In the genomic region with DNA sequence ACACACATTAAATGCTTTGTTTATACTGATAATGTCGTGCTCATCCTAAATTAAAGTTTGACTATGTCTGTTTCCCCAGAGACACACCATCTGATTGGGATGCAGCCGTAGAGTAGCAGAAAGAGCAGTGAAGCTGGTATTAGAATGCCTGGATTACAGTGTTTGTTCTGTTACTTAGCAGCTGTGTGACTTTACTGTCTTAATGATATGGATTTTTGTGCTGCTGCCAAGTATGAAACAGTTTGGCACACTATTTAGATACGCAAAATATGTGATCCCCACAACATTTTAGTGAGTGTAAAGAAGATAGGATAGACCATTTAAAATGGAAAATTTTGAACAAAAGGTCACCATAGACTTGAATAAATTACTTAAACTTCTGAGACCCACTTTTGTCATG, we compare ENCODE assay signal across 13 cellular contexts. TPM values are rescaled to one million over a fixed set of nuclear protein-coding genes. Genes with fewer than 3 reads are reported as not detected.
DNase-seq lines count a peak whose midpoint lies in the region; ATAC-seq and TF ChIP-seq lines count a peak whose summit lies in the region.
"Had no signal": no experiment of that assay in that cellular context is flagged by ENCODE, and none has a peak within 500 bp of the region (broad histone marks: within the 10 kb centered on the region; RNA-seq: fewer than 3 reads in every experiment).

No MANE protein-coding gene starts in this region.

- H3K27ac ChIP-seq in BLaER1 treated with 17β-estradiol and CSF1 and Interleukin-3, amounts not matched to agents 10 nM and 100 nM: no peak overlapping the region; a peak in 1 of 22 replicates
- H3K27ac ChIP-seq in GM23338 (ENCODE audit: low read depth) (no peak overlapping the region), vagina (no peak overlapping the region)
- H3K27ac ChIP-seq: SJSA1 had no signal

- no peaks in the 10 kb centered on the region for H3K36me3 Mint-ChIP-seq in GM23338 (ENCODE audit: low read depth)
- H3K36me3 Mint-ChIP-seq in activated CD4-positive, alpha-beta memory T cell treated with anti-CD3 and anti-CD28 coated beads, Interleukin-2, amount 10 ng/mL, durations not matched to agents 7 days and 5 days (ENCODE audit: low read depth): peaks cover 3% of the 10 kb centered on the region
- H3K36me3 Mint-ChIP-seq: stimulated activated naive B cell treated with anti-CD40 and anti-IgM and Interleukin-4, amounts not matched to agents 10 μg/mL and 1 μg/mL and 100 μg/mL, for 72 hours had no signal

- H4K20me1 ChIP-seq in BLaER1 treated with 17β-estradiol and CSF1 and Interleukin-3, amounts not matched to agents 10 nM and 100 nM: no peaks in the 10 kb centered on the region; a peak in 1 of 22 replicates
- H4K20me1 ChIP-seq in GM23338 (replicated peaks; ENCODE audit: insufficient read depth): no peaks in the 10 kb centered on the region

- peaks cover 54 to 99% (median 97%) of the 10 kb centered on the region in 11 experiments for H3K27me3 ChIP-seq in BLaER1 treated with 17β-estradiol and CSF1 and Interleukin-3, amounts not matched to agents 10 nM and 100 nM
- H3K27me3 ChIP-seq in GM23338 (ENCODE audit: insufficient read depth) (no peaks in the 10 kb centered on the region), vagina (no peaks in the 10 kb centered on the region)
- H3K27me3 ChIP-seq: SJSA1 had no signal

- intact Hi-C loops in vagina (cut with DNase I): no loop called here

- no peaks in the 10 kb centered on the region for H3K36me3 ChIP-seq in BLaER1 treated with 17β-estradiol and CSF1 and Interleukin-3, amounts not matched to agents 10 nM and 100 nM
- H3K36me3 ChIP-seq in GM23338 (ENCODE audit: insufficient read depth) (no peaks in the 10 kb centered on the region), vagina (no peaks in the 10 kb centered on the region)
- H3K36me3 ChIP-seq: SJSA1 had no signal

- H3K27me3 Mint-ChIP-seq in GM23338 (ENCODE audit: insufficient read depth, low read depth, poor library complexity): no peaks in the 10 kb centered on the region
- H3K27me3 Mint-ChIP-seq in activated CD4-positive, alpha-beta memory T cell treated with anti-CD3 and anti-CD28 coated beads, Interleukin-2, amount 10 ng/mL, durations not matched to agents 7 days and 5 days: no peaks in the 10 kb centered on the region
- H3K27me3 Mint-ChIP-seq: naive B cell; stimulated activated naive B cell treated with anti-CD40 and anti-IgM and Interleukin-4, amounts not matched to agents 10 μg/mL and 1 μg/mL and 100 μg/mL, for 72 hours had no signal

- H3K9me3 ChIP-seq in BLaER1 treated with 17β-estradiol and CSF1 and Interleukin-3, amounts not matched to agents 10 nM and 100 nM (replicated peaks in 1 of 11): peaks cover 0 to 12% (median 6%) of the 10 kb centered on the region in 11 experiments; a peak in 10 of 22 replicates
- H3K9me3 ChIP-seq in vagina: no peaks in the 10 kb centered on the region
- H3K9me3 ChIP-seq: SJSA1 had no signal

- peak overlapping the region in 4 of 11 experiments; percentile 65 to 78 (median 76); a peak in 7 of 22 replicates for H3K9ac ChIP-seq in BLaER1 treated with 17β-estradiol and CSF1 and Interleukin-3, amounts not matched to agents 10 nM and 100 nM

- no peaks in the 10 kb centered on the region for H3K9me3 Mint-ChIP-seq in GM23338
- H3K9me3 Mint-ChIP-seq in activated CD4-positive, alpha-beta memory T cell treated with anti-CD3 and anti-CD28 coated beads, Interleukin-2, amount 10 ng/mL, durations not matched to agents 7 days and 5 days: no peaks in the 10 kb centered on the region
- H3K9me3 Mint-ChIP-seq: stimulated activated naive B cell treated with anti-CD40 and anti-IgM and Interleukin-4, amounts not matched to agents 10 μg/mL and 1 μg/mL and 100 μg/mL, for 72 hours had no signal

- peaks cover 34% of the 10 kb centered on the region for H3K79me2 ChIP-seq in GM23338 (replicated peaks; ENCODE audit: insufficient read depth)

- H3F3A ChIP-seq in GM23338 (replicated peaks; ENCODE audit: low read depth): no peaks in the 10 kb centered on the region

- no peak for DNase-seq in GM23338 (ENCODE audit: low spot score)
- DNase-seq in activated CD4-positive, alpha-beta memory T cell treated with anti-CD3 and anti-CD28 coated beads, Interleukin-2, amount 10 ng/mL, durations not matched to agents 7 days and 5 days: no peak
- peak; percentile 11 for DNase-seq in hepatic stellate cell (ENCODE audit: low spot score)
- no peak for DNase-seq in vagina (ENCODE audit: extremely low spot score in 2 of 2)
- DNase-seq: dermis blood vessel endothelial cell; DMS79 treated with DMSO at 0.1 percent for 48 hours; H9; naive B cell; stimulated activated naive B cell treated with anti-CD40 and anti-IgM and Interleukin-4, amounts not matched to agents 10 μg/mL and 1 μg/mL and 100 μg/mL, for 72 hours had no signal

- H3K4me1 ChIP-seq in BLaER1 treated with 17β-estradiol and CSF1 and Interleukin-3, amounts not matched to agents 10 nM and 100 nM: peaks cover 3 to 11% (median 8%) of the 10 kb centered on the region in 10 experiments; a peak in 9 of 20 replicates
- H3K4me1 ChIP-seq in GM23338 (ENCODE audit: insufficient read depth) (peaks cover 23% of the 10 kb centered on the region; the same call in 1 of the 2 replicates), vagina (no peaks in the 10 kb centered on the region)

- peaks cover 4% of the 10 kb centered on the region; the same call in 2 of the 3 replicates for H3K4me1 Mint-ChIP-seq in GM23338
- peaks cover 19% of the 10 kb centered on the region for H3K4me1 Mint-ChIP-seq in activated CD4-positive, alpha-beta memory T cell treated with anti-CD3 and anti-CD28 coated beads, Interleukin-2, amount 10 ng/mL, durations not matched to agents 7 days and 5 days

- no peak for TF ChIP-seq CTCF in GM23338 (conservative IDR thresholded peaks at IDR 0.05; ENCODE audit: low read depth in 2 of 2)
- no peak for TF ChIP-seq CTCF in vagina (IDR thresholded peaks at IDR 0.05)

- no peak overlapping the region for H2AFZ ChIP-seq in GM23338

- H3K4me2 ChIP-seq in BLaER1 treated with 17β-estradiol and CSF1 and Interleukin-3, amounts not matched to agents 10 nM and 100 nM: peak overlapping the region in 10 of 11 experiments; percentile 50 to 78 (median 70); a peak in 20 of 22 replicates
- peak overlapping the region; percentile 90 for H3K4me2 ChIP-seq in GM23338

- no peak overlapping the region for H3K27ac Mint-ChIP-seq in GM23338
- H3K27ac Mint-ChIP-seq in activated CD4-positive, alpha-beta memory T cell treated with anti-CD3 and anti-CD28 coated beads, Interleukin-2, amount 10 ng/mL, durations not matched to agents 7 days and 5 days: no peak overlapping the region
- H3K27ac Mint-ChIP-seq: H9; stimulated activated naive B cell treated with anti-CD40 and anti-IgM and Interleukin-4, amounts not matched to agents 10 μg/mL and 1 μg/mL and 100 μg/mL, for 72 hours had no signal

- TF ChIP-seq POLR2A in vagina (IDR thresholded peaks at IDR 0.05): no peak

- CTCF ChIA-PET in activated CD4-positive, alpha-beta memory T cell treated with anti-CD3 and anti-CD28 coated beads, Interleukin-2, amount 10 ng/mL, durations not matched to agents 7 days and 5 days (lab: Charles Lee): no interaction called here

- POLR2A ChIA-PET in activated CD4-positive, alpha-beta memory T cell treated with anti-CD3 and anti-CD28 coated beads, Interleukin-2, amount 10 ng/mL, durations not matched to agents 7 days and 5 days (lab: Charles Lee): no interaction called here

- peak overlapping the region in 9 of 10 experiments; percentile 61 to 74 (median 66); a peak in 15 of 20 replicates for H3K4me3 ChIP-seq in BLaER1 treated with 17β-estradiol and CSF1 and Interleukin-3, amounts not matched to agents 10 nM and 100 nM
- H3K4me3 ChIP-seq in GM23338 (peak overlapping the region; percentile 74; the same call in 1 of the 2 replicates), vagina (no peak overlapping the region)

- peak overlapping the region; percentile 24; the same call in 1 of the 3 replicates for H3K4me3 Mint-ChIP-seq in GM23338
- H3K4me3 Mint-ChIP-seq in activated CD4-positive, alpha-beta memory T cell treated with anti-CD3 and anti-CD28 coated beads, Interleukin-2, amount 10 ng/mL, durations not matched to agents 7 days and 5 days: peak overlapping the region; percentile 13

- ATAC-seq in GM23338: no peak
- no peak for ATAC-seq in GM18870 (IDR thresholded peaks at IDR 0.05; ENCODE audit: unreplicated experiment)
- ATAC-seq in HG03025 (IDR thresholded peaks at IDR 0.05; ENCODE audit: low FRiP score, unreplicated experiment): no peak

- H3K9me2 ChIP-seq in GM23338 (ENCODE audit: insufficient read depth): no peaks in the 10 kb centered on the region

TF ChIP-seq in GM23338, 12 proteins besides CTCF, POLR2A, EP300 and RAD21:
- TF ChIP-seq CREB1 (CRISPR knock-in tag; IDR thresholded peaks at IDR 0.05; ENCODE audit: low read depth) (no peak), EZH2 (IDR thresholded peaks at IDR 0.05; ENCODE audit: low read depth, unreplicated experiment) (no peak), NANOG (IDR thresholded peaks at IDR 0.05; ENCODE audit: borderline replicate concordance) (no peak)

RNA-seq across cellular contexts. Expression of gene CHIC1, which starts 1.2 kb away (rescaled TPM):
- total RNA-seq in GM23338 (2014; rRNA removed; shearing (Covaris generic)): 14.1 and 18.3 TPM in 2 replicates
- polyA plus RNA-seq in GM23338 (2016; fragmentation: Nextera tagmentation; extraction: Ambion mirVana): 4.3 and 6.2 TPM in 2 replicates
- total RNA-seq in activated CD4-positive, alpha-beta memory T cell treated with anti-CD3 and anti-CD28 coated beads, Interleukin-2, amount 10 ng/mL, durations not matched to agents 7 days and 5 days: 1 to 10 TPM; 6.5 TPM
- total RNA-seq in vagina: 9.1 TPM

Comparison
In these comparisons a context has a peak if more than half of its experiments do, and no peak if none do; other contexts are left out.
1. H3K4me3 ChIP-seq: peak in BLaER1 treated with 17β-estradiol and CSF1 and Interleukin-3, amounts not matched to agents 10 nM and 100 nM (9 of 10) and GM23338 (single experiment); none in vagina (0 of 2).